ENCODE assay signal across 17 cellular contexts in genomic region chr9:118609355-118610044, GRCh38.
A peak's percentile ranks its signal among the peaks of the same experiment; 100 is the strongest.
DNase-seq lines count a peak whose midpoint lies in the region; FAIRE-seq and TF ChIP-seq lines count a peak whose summit lies in the region.
"Had no signal": no experiment of that assay in that cellular context is flagged by ENCODE, and none has a peak within 500 bp of the region (broad histone marks: within the 10 kb centered on the region; RNA-seq: fewer than 3 reads in every experiment).

No MANE protein-coding gene starts in this region.

- no peak overlapping the region for H3T11ph ChIP-seq in H9 (ENCODE audit: low read length)

- H4K20me1 ChIP-seq in keratinocyte (ENCODE audit: control insufficient read depth, extremely low read depth, insufficient read depth, low read length) (no peaks in the 10 kb centered on the region), H9 (ENCODE audit: control insufficient read depth, insufficient read depth, insufficient read length) (no peaks in the 10 kb centered on the region)

- H3K4me2 ChIP-seq in keratinocyte (ENCODE audit: control insufficient read depth, extremely low read depth, insufficient read depth, low read depth, low read length), result no peak overlapping the region
- no peak overlapping the region for H3K4me2 ChIP-seq in H9 (ENCODE audit: insufficient read depth, insufficient read length, low read length)
- H3K4me2 ChIP-seq: hepatocyte had no signal

- H3K56ac ChIP-seq in H9 (ENCODE audit: insufficient read length, low read depth, low read length), result no peak overlapping the region

- H2AFZ ChIP-seq in keratinocyte (ENCODE audit: control insufficient read depth, low read length), result peak overlapping the region; percentile 30
- H2AFZ ChIP-seq in H9 (ENCODE audit: low read length), result no peak overlapping the region
- H2AFZ ChIP-seq: hepatocyte had no signal

- H3K4me3 ChIP-seq in bronchial epithelial cell (ENCODE audit: low read depth, low read length) (no peak overlapping the region), keratinocyte (ENCODE audit: control insufficient read depth in 2 of 3, extremely low read depth in 1 of 3, insufficient read depth in 2 of 3, low read depth in 1 of 3, low read length in 3 of 3) (no peak overlapping the region)
- H3K4me3 ChIP-seq: GM12878, hepatocyte, lower lobe of right lung, tibial nerve had no signal

- no peak overlapping the region for H2BK15ac ChIP-seq in H9 (ENCODE audit: low read depth, low read length)

- H2BK120ac ChIP-seq in H9 (ENCODE audit: low read depth, low read length, poor library complexity, severe bottlenecking), result no peak overlapping the region

- no peaks in the 10 kb centered on the region for H3K4me1 Mint-ChIP-seq in H9
- no peaks in the 10 kb centered on the region for H3K4me1 Mint-ChIP-seq in activated T-cell treated with anti-CD3 and anti-CD28 coated beads, Interleukin-2, amount 50 U/mL, for 24 hours (ENCODE audit: low read depth)
- H3K4me1 Mint-ChIP-seq: activated naive CD8-positive, alpha-beta T cell treated with anti-CD3 and anti-CD28 coated beads for 36 hours had no signal

- no peak overlapping the region for H3K23ac ChIP-seq in H9 (ENCODE audit: insufficient read length, low read depth, low read length)

- H3K4ac ChIP-seq in H9 (ENCODE audit: low read depth, low read length), result no peak overlapping the region

- H2BK12ac ChIP-seq in H9 (ENCODE audit: insufficient read length, low read depth, low read length), result no peak overlapping the region

- dilution Hi-C loops in keratinocyte (cut with MboI; ENCODE audit: extremely low pct_ligation_motif_present, low sequenced_read_pairs), result no loop called here

- H3K9me3 ChIP-seq in keratinocyte (ENCODE audit: control insufficient read depth, low read depth, low read length), result no peaks in the 10 kb centered on the region
- no peaks in the 10 kb centered on the region for H3K9me3 ChIP-seq in H9 (ENCODE audit: control insufficient read depth, low read depth, low read length)
- H3K9me3 ChIP-seq: lower lobe of right lung, tibial nerve had no signal

- H3K27me3 ChIP-seq in bronchial epithelial cell (ENCODE audit: control insufficient read depth, insufficient read depth, low read length) (no peaks in the 10 kb centered on the region), keratinocyte (ENCODE audit: control insufficient read depth, extremely low read depth, insufficient read depth, low read length) (no peaks in the 10 kb centered on the region), H9 (ENCODE audit: insufficient read depth, low read length) (no peaks in the 10 kb centered on the region)
- H3K27me3 ChIP-seq: hepatocyte, tibial nerve had no signal

- H2AK5ac ChIP-seq in H9 (ENCODE audit: insufficient read length, low read length), result no peak overlapping the region

- H3K79me2 ChIP-seq in keratinocyte (ENCODE audit: control insufficient read depth, insufficient read depth, low read length), result no peaks in the 10 kb centered on the region
- H3K79me2 ChIP-seq in H9 (ENCODE audit: insufficient read depth, low read length), result no peaks in the 10 kb centered on the region
- H3K79me2 ChIP-seq: hepatocyte had no signal

- H3K4me1 ChIP-seq in keratinocyte (ENCODE audit: control insufficient read depth, extremely low read depth, insufficient read depth, low read length) (no peaks in the 10 kb centered on the region), H9 (ENCODE audit: insufficient read depth, low read length) (no peaks in the 10 kb centered on the region)
- H3K4me1 ChIP-seq: lower lobe of right lung, tibial nerve had no signal

- H4K8ac ChIP-seq in H9 (replicated peaks; ENCODE audit: insufficient read length, low read depth, low read length), result no peak overlapping the region

- H3K36me3 Mint-ChIP-seq in H9 (ENCODE audit: insufficient read depth in 1 of 3, low read depth in 3 of 3), result no peaks in the 10 kb centered on the region
- H3K36me3 Mint-ChIP-seq in activated T-cell treated with anti-CD3 and anti-CD28 coated beads, Interleukin-2, amount 50 U/mL, for 24 hours (ENCODE audit: low read depth), result no peaks in the 10 kb centered on the region
- H3K36me3 Mint-ChIP-seq: activated naive CD8-positive, alpha-beta T cell treated with anti-CD3 and anti-CD28 coated beads for 36 hours had no signal

- H3K9ac ChIP-seq in keratinocyte (ENCODE audit: control insufficient read depth, extremely low read depth, insufficient read depth, low read length) (no peak overlapping the region), H9 (ENCODE audit: extremely low read depth, insufficient read length, low read length) (no peak overlapping the region)

- H3K27me3 Mint-ChIP-seq in H9 (ENCODE audit: low read depth), result no peaks in the 10 kb centered on the region
- H3K27me3 Mint-ChIP-seq in activated T-cell treated with anti-CD3 and anti-CD28 coated beads, Interleukin-2, amount 50 U/mL, for 24 hours, result no peaks in the 10 kb centered on the region
- H3K27me3 Mint-ChIP-seq: activated naive CD8-positive, alpha-beta T cell treated with anti-CD3 and anti-CD28 coated beads for 36 hours; dendritic cell treated with granulocyte-macrophage colony-stimulating factor and Interleukin-4, amounts not matched to agents 40 ng/mL and 50 ng/mL, for 4 days had no signal

- DNase-seq in A172 (ENCODE audit: low spot score) (peak; percentile 81), HPDE6-E6E7 (ENCODE audit: extremely low spot score) (peak; percentile 31), bronchial epithelial cell (ENCODE audit: low read depth) (peak; percentile 72), keratinocyte (ENCODE audit: low read depth, low spot score) (no peak), H9 (no peak), substantia nigra (lab: John Stamatoyannopoulos, UW) (no peak)
- no peak for DNase-seq in activated T-cell treated with anti-CD3 and anti-CD28 coated beads, Interleukin-2, amount 50 U/mL, for 24 hours
- DNase-seq in stimulated activated naive CD4-positive, alpha-beta T cell (lab: John Stamatoyannopoulos, UW), result no peak
- DNase-seq: 8988T; activated naive CD8-positive, alpha-beta T cell treated with anti-CD3 and anti-CD28 coated beads for 36 hours; DMS153; lower lobe of right lung; MM.1S had no signal

- no CpG with 5 or more reads among the region's 3 CpGs for WGBS in H9 (ENCODE audit: extremely low coverage, insufficient read length, low lambda C conversion rate)

- no peak overlapping the region for H2BK20ac ChIP-seq in H9 (ENCODE audit: low read depth, low read length, poor library complexity, severe bottlenecking)

- no peak overlapping the region for H3K4me3 Mint-ChIP-seq in H9
- H3K4me3 Mint-ChIP-seq in activated T-cell treated with anti-CD3 and anti-CD28 coated beads, Interleukin-2, amount 50 U/mL, for 24 hours, result no peak overlapping the region
- H3K4me3 Mint-ChIP-seq: activated naive CD8-positive, alpha-beta T cell treated with anti-CD3 and anti-CD28 coated beads for 36 hours; dendritic cell treated with granulocyte-macrophage colony-stimulating factor and Interleukin-4, amounts not matched to agents 40 ng/mL and 50 ng/mL, for 4 days had no signal

- no peak overlapping the region for H2BK5ac ChIP-seq in H9 (ENCODE audit: insufficient read length, low read length)

- no peaks in the 10 kb centered on the region for H3K36me3 ChIP-seq in bronchial epithelial cell (ENCODE audit: control insufficient read depth, insufficient read depth, low read length)
- H3K36me3 ChIP-seq in keratinocyte (ENCODE audit: control insufficient read depth in 2 of 2, extremely low read depth in 1 of 2, insufficient read depth in 2 of 2, low read length in 2 of 2), result no peaks in the 10 kb centered on the region
- H3K36me3 ChIP-seq: lower lobe of right lung, tibial nerve had no signal

- no peak overlapping the region for H4K5ac ChIP-seq in H9 (ENCODE audit: insufficient read length, low read depth, low read length)

- no peak overlapping the region for H3K18ac ChIP-seq in H9 (ENCODE audit: insufficient read length, low read depth, low read length)

- H3K14ac ChIP-seq in H9 (ENCODE audit: insufficient read depth, low read length), result no peak overlapping the region

- H3K27ac Mint-ChIP-seq in H9, result no peak overlapping the region
- H3K27ac Mint-ChIP-seq in activated T-cell treated with anti-CD3 and anti-CD28 coated beads, Interleukin-2, amount 50 U/mL, for 24 hours, result no peak overlapping the region
- H3K27ac Mint-ChIP-seq: activated naive CD8-positive, alpha-beta T cell treated with anti-CD3 and anti-CD28 coated beads for 36 hours; dendritic cell treated with granulocyte-macrophage colony-stimulating factor and Interleukin-4, amounts not matched to agents 40 ng/mL and 50 ng/mL, for 4 days had no signal

- FAIRE-seq in bronchial epithelial cell (lab: Jason Lieb, UNC) (no peak), keratinocyte (lab: Jason Lieb, UNC) (peak; percentile 17)
- FAIRE-seq: GM12878 had no signal

- H3K27ac ChIP-seq in keratinocyte (ENCODE audit: control insufficient read depth, insufficient read depth, low read length) (no peak overlapping the region), H9 (ENCODE audit: insufficient read length, low read depth, low read length) (no peak overlapping the region), substantia nigra (ENCODE audit: low read depth, low read length, poor library complexity, severe bottlenecking) (no peak overlapping the region)
- H3K27ac ChIP-seq: hepatocyte, lower lobe of right lung, tibial nerve had no signal

- H3K9me1 ChIP-seq in keratinocyte (ENCODE audit: control insufficient read depth, extremely low read depth, insufficient read depth, low read length), result no peaks in the 10 kb centered on the region

- H3K23me2 ChIP-seq in H9 (ENCODE audit: insufficient read length, low read depth, low read length, poor library complexity, severe bottlenecking), result no peaks in the 10 kb centered on the region

- H4K91ac ChIP-seq in H9 (ENCODE audit: insufficient read length, low read depth, low read length), result no peak overlapping the region

- TF ChIP-seq CTCF in bronchial epithelial cell (IDR thresholded peaks at IDR 0.05; ENCODE audit: insufficient read depth, low read length, severe bottlenecking) (no peak), keratinocyte (optimal IDR thresholded peaks at IDR 0.05 in 1 of 3, IDR thresholded peaks at IDR 0.05 in 1 of 3, conservative IDR thresholded peaks at IDR 0.05 in 1 of 3; ENCODE audit: extremely low read depth in 1 of 3, insufficient read depth in 2 of 3, low read length in 3 of 3) (no peak), H9 (conservative IDR thresholded peaks at IDR 0.05) (no peak)

- no peaks in the 10 kb centered on the region for H3K79me1 ChIP-seq in H9 (ENCODE audit: insufficient read depth, low read depth, low read length, poor library complexity, severe bottlenecking)

- peaks cover 4% of the 10 kb centered on the region in 2 experiments; a peak in 4 of 5 replicates for H3K9me3 Mint-ChIP-seq in H9
- peaks cover 9% of the 10 kb centered on the region for H3K9me3 Mint-ChIP-seq in activated T-cell treated with anti-CD3 and anti-CD28 coated beads, Interleukin-2, amount 50 U/mL, for 24 hours

Comparison
In these comparisons a context has a peak if more than half of its experiments do, and no peak if none do; other contexts are left out.
1. DNase-seq: peak in A172 (single experiment), HPDE6-E6E7 (single experiment) and bronchial epithelial cell (single experiment); none in keratinocyte (single experiment), H9 (single experiment), substantia nigra (0 of 49), activated T-cell treated with anti-CD3 and anti-CD28 coated beads, Interleukin-2, amount 50 U/mL, for 24 hours (single experiment) and stimulated activated naive CD4-positive, alpha-beta T cell (0 of 6).